8 cellular contexts compared by ENCODE assay signal in the genomic region with DNA sequence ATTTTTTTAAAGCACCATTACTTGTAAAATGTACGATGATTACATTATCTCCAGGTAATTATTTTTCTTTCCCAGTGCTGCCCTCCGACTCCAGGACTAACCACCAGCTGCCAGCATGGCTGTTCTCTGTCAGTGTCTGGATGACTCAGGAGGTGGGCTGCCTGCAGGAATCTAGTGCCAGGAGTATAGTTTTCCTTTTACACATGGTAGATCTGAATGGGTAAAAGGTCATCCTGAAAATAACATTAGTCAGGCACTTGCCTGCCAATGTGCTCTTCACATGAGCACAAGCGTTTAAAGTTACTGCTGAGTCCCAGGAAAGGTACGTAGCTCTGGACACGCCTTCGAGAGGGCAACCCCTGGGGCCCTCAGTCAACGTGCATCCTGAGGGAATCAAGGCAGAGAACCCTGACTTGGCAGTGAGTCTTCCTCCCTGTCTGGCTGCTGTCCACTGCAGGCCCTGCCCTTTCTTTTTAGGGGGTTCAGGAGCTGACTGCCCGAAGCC. TPM values are rescaled to one million over a fixed set of nuclear protein-coding genes. Genes with fewer than 3 reads are reported as not detected.
A peak's percentile ranks its signal among the peaks of the same experiment; 100 is the strongest.
DNase-seq lines count a peak whose midpoint lies in the region; ATAC-seq and TF ChIP-seq lines count a peak whose summit lies in the region.

No MANE protein-coding gene starts in this region.

- in situ Hi-C loops in astrocyte of the cerebellum (cut with HindIII; ENCODE audit: low sequenced_read_pairs), result no loop called here

- intact Hi-C loops in posterior vena cava (cut with DNase I), result no loop called here

- peak overlapping the region; percentile 98 for H3K27ac Mint-ChIP-seq in type B pancreatic cell

- TF ChIP-seq CTCF in astrocyte of the cerebellum (IDR thresholded peaks at IDR 0.05; ENCODE audit: low read depth, low read length, missing control alignments), result no peak
- TF ChIP-seq CTCF in kidney epithelial cell (IDR thresholded peaks at IDR 0.05; ENCODE audit: insufficient read depth, low read length, poor library complexity, severe bottlenecking), result no peak
- no peak for TF ChIP-seq CTCF in type B pancreatic cell (conservative IDR thresholded peaks at IDR 0.05)

- H3K4me3 ChIP-seq in astrocyte of the cerebellum (ENCODE audit: low read depth, low read length), result peak overlapping the region; percentile 91
- H3K4me3 ChIP-seq in kidney epithelial cell (ENCODE audit: low read depth, low read length), result peak overlapping the region; percentile 2

- H3K27me3 ChIP-seq in kidney epithelial cell (ENCODE audit: control insufficient read depth, insufficient read depth, low read length), result no peaks in the 10 kb centered on the region

- peak overlapping the region; percentile 99 for H3K4me3 Mint-ChIP-seq in type B pancreatic cell

- DNase-seq in activated T-cell treated with anti-CD3 and anti-CD28 coated beads, Interleukin-2, amount 50 U/mL, for 1 hour, result peak; percentile 17
- DNase-seq in activated T-cell treated with anti-CD3 and anti-CD28 coated beads for 4 hours, result no peak
- no peak for DNase-seq in astrocyte of the cerebellum (ENCODE audit: low read depth)
- peak; percentile 95 for DNase-seq in kidney epithelial cell (ENCODE audit: low read depth)
- DNase-seq in type B pancreatic cell (ENCODE audit: extremely low spot score, unreplicated experiment), result no peak
- no peak for DNase-seq in NCI-H345 (lab: John Stamatoyannopoulos, UW)
- DNase-seq in posterior vena cava (ENCODE audit: low spot score), result no peak

- H3K36me3 ChIP-seq in kidney epithelial cell (ENCODE audit: control insufficient read depth, insufficient read depth, low read length), result peaks cover 3% of the 10 kb centered on the region

- H3K9me3 Mint-ChIP-seq in type B pancreatic cell, result no peaks in the 10 kb centered on the region

- H3K36me3 Mint-ChIP-seq in type B pancreatic cell, result peaks cover 22% of the 10 kb centered on the region

- no peaks in the 10 kb centered on the region for H3K27me3 Mint-ChIP-seq in type B pancreatic cell

- peaks cover 51% of the 10 kb centered on the region for H3K4me1 Mint-ChIP-seq in type B pancreatic cell (ENCODE audit: unreplicated experiment)

- no peak for ATAC-seq in HG02623 (IDR thresholded peaks at IDR 0.05; ENCODE audit: unreplicated experiment)

RNA-seq across cellular contexts. Expression of a gene that starts 2.4 kb away (rescaled TPM):
- 120 and 124 TPM in 2 replicates for total RNA-seq in kidney epithelial cell
- total RNA-seq in type B pancreatic cell (ENCODE audit: low replicate concordance), result 138 and 149 TPM in 2 replicates
- total RNA-seq in posterior vena cava, result 10 to 100 TPM; 91.3 to 91.4 TPM

RNA-seq across cellular contexts. Expression of a gene that starts 7.7 kb away (rescaled TPM):
- total RNA-seq in kidney epithelial cell, result 3.1 and 3.6 TPM in 2 replicates
- 2.2 and 2.8 TPM in 2 replicates for total RNA-seq in type B pancreatic cell (ENCODE audit: low replicate concordance)
- total RNA-seq in posterior vena cava, result 1 to 10 TPM; 2.0 to 6.5 TPM

Comparison
In these comparisons a context has a peak if more than half of its experiments do, and no peak if none do; other contexts are left out.
1. DNase-seq: peak in activated T-cell treated with anti-CD3 and anti-CD28 coated beads, Interleukin-2, amount 50 U/mL, for 1 hour (single experiment) and kidney epithelial cell (single experiment); none in activated T-cell treated with anti-CD3 and anti-CD28 coated beads for 4 hours (single experiment), astrocyte of the cerebellum (single experiment), type B pancreatic cell (single experiment), NCI-H345 (single experiment) and posterior vena cava (single experiment).